Comparison of ENCODE assay signal across 1 cellular context in the genomic region with DNA sequence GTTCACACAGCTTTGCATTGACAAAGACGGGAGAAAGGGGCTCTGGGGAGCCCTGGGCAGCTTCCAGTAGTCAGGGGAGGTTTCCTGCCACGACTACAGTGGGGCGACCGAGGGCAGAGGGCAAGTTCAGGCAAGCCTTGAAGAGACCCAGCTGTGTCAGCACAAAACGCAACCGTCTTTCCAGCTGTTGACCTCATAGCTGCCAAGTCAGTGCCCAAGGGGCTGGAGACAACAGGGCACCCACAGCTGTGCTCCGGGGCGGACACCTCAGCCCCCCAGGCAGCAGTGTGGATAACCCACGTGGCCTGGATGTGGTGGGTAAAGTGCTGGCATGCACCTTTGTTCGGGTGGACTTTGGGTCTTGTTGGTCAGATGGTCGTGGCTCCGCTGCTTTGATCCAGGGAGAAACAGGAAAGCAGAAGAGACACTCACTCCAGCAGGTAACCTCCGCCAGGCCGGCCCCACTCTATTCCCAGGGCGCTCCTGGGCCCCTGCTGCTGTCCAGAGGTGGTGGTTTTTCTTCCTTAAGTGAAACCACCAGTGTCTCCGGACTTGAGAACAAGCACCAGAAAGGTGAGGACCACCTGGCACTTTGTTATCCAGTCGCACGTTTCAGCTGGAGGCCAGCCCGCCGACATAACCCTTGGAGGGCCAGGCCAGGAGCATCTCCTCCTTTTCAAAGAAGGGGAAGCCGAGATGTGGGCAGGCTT.
A peak's percentile ranks its signal among the peaks of the same experiment; 100 is the strongest.
TF ChIP-seq lines count a peak whose summit lies in the region.

No MANE protein-coding gene starts in this region.

TF ChIP-seq in HepG2, 621 proteins besides CTCF, POLR2A, EP300 and RAD21 (continued from another document and continues in another):
- TF ChIP-seq, protein P1, sequence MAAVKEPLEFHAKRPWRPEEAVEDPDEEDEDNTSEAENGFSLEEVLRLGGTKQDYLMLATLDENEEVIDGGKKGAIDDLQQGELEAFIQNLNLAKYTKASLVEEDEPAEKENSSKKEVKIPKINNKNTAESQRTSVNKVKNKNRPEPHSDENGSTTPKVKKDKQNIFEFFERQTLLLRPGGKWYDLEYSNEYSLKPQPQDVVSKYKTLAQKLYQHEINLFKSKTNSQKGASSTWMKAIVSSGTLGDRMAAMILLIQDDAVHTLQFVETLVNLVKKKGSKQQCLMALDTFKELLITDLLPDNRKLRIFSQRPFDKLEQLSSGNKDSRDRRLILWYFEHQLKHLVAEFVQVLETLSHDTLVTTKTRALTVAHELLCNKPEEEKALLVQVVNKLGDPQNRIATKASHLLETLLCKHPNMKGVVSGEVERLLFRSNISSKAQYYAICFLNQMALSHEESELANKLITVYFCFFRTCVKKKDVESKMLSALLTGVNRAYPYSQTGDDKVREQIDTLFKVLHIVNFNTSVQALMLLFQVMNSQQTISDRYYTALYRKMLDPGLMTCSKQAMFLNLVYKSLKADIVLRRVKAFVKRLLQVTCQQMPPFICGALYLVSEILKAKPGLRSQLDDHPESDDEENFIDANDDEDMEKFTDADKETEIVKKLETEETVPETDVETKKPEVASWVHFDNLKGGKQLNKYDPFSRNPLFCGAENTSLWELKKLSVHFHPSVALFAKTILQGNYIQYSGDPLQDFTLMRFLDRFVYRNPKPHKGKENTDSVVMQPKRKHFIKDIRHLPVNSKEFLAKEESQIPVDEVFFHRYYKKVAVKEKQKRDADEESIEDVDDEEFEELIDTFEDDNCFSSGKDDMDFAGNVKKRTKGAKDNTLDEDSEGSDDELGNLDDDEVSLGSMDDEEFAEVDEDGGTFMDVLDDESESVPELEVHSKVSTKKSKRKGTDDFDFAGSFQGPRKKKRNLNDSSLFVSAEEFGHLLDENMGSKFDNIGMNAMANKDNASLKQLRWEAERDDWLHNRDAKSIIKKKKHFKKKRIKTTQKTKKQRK (IDR thresholded peaks at IDR 0.05; ENCODE audit: low read length) = no peak
- TF ChIP-seq ZNF510 (CRISPR knock-in tag; IDR thresholded peaks at IDR 0.05; ENCODE audit: low read depth) (peak; percentile 98), THYN1 (CRISPR knock-in tag; IDR thresholded peaks at IDR 0.05; ENCODE audit: borderline replicate concordance, low read depth) (no peak), BHLHE40 (IDR thresholded peaks at IDR 0.05; ENCODE audit: low read length) (peak; percentile 50; the same call in 1 of the 2 replicates), KLF9 (CRISPR knock-in tag; IDR thresholded peaks at IDR 0.05; ENCODE audit: low read depth) (peak; percentile 29; the same call in 1 of the 2 replicates), ZNF3 (CRISPR knock-in tag; IDR thresholded peaks at IDR 0.05) (no peak), ZNF776 (CRISPR knock-in tag; IDR thresholded peaks at IDR 0.05) (peak; percentile 94), NR3C1 (CRISPR knock-in tag; IDR thresholded peaks at IDR 0.05) (no peak), SCMH1 (CRISPR knock-in tag; IDR thresholded peaks at IDR 0.05; ENCODE audit: borderline replicate concordance) (no peak), HHEX (CRISPR knock-in tag; IDR thresholded peaks at IDR 0.05) (no peak), MIER3 (CRISPR knock-in tag; IDR thresholded peaks at IDR 0.05; ENCODE audit: borderline replicate concordance) (peak; percentile 82; the same call in 1 of the 2 replicates), MED13 (CRISPR knock-in tag; IDR thresholded peaks at IDR 0.05) (no peak), ARNT2 (CRISPR knock-in tag; IDR thresholded peaks at IDR 0.05; ENCODE audit: low read depth) (peak; percentile 79), ATM (IDR thresholded peaks at IDR 0.05; ENCODE audit: borderline replicate concordance) (no peak), ZNF670 (CRISPR knock-in tag; IDR thresholded peaks at IDR 0.05; ENCODE audit: borderline replicate concordance) (peak; percentile 27; the same call in 1 of the 2 replicates), ZKSCAN5 (CRISPR knock-in tag; IDR thresholded peaks at IDR 0.05) (peak; percentile 15; the same call in 1 of the 2 replicates), ZNF234 (CRISPR knock-in tag; conservative IDR thresholded peaks at IDR 0.05) (no peak), AGO2 (optimal IDR thresholded peaks at IDR 0.05; ENCODE audit: low read depth, low read length) (no peak), CENPT (CRISPR knock-in tag; IDR thresholded peaks at IDR 0.05; ENCODE audit: low read depth) (peak; percentile 82; the same call in 1 of the 2 replicates), ZNF160 (CRISPR knock-in tag; IDR thresholded peaks at IDR 0.05) (peak; percentile 89; the same call in 1 of the 2 replicates), ZNF225 (CRISPR knock-in tag; IDR thresholded peaks at IDR 0.05) (peak; percentile 85), ZKSCAN1 (IDR thresholded peaks at IDR 0.05; ENCODE audit: low read length) (no peak), MZF1 (CRISPR knock-in tag; IDR thresholded peaks at IDR 0.05; ENCODE audit: borderline replicate concordance) (peak; percentile 93), SNRNP70 (IDR thresholded peaks at IDR 0.05; ENCODE audit: low read depth, low read length) (no peak), ZFP1 (CRISPR knock-in tag; IDR thresholded peaks at IDR 0.05) (no peak), ZNF703 (CRISPR knock-in tag; IDR thresholded peaks at IDR 0.05; ENCODE audit: borderline replicate concordance) (0 out of 2 replicates have a peak, but pooled peaks have one; percentile 76)
- TF ChIP-seq, protein P2, sequence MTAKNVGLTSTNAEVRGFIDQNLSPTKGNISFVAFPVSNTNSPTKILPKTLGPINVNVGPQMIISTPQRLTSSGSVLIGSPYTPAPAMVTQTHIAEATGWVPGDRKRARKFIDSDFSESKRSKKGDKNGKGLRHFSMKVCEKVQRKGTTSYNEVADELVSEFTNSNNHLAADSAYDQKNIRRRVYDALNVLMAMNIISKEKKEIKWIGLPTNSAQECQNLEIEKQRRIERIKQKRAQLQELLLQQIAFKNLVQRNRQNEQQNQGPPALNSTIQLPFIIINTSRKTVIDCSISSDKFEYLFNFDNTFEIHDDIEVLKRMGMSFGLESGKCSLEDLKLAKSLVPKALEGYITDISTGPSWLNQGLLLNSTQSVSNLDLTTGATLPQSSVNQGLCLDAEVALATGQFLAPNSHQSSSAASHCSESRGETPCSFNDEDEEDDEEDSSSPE (CRISPR knock-in tag; IDR thresholded peaks at IDR 0.05) = peak; percentile 80
- TF ChIP-seq, protein P3, sequence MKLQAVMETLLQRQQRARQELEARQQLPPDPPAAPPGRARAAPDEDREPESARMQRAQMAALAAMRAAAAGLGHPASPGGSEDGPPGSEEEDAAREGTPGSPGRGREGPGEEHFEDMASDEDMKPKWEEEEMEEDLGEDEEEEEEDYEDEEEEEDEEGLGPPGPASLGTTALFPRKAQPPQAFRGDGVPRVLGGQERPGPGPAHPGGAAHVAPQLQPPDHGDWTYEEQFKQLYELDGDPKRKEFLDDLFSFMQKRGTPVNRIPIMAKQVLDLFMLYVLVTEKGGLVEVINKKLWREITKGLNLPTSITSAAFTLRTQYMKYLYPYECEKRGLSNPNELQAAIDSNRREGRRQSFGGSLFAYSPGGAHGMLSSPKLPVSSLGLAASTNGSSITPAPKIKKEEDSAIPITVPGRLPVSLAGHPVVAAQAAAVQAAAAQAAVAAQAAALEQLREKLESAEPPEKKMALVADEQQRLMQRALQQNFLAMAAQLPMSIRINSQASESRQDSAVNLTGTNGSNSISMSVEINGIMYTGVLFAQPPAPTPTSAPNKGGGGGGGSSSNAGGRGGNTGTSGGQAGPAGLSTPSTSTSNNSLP (IDR thresholded peaks at IDR 0.05; ENCODE audit: low read depth, low read length) = no peak
- TF ChIP-seq, protein P4, sequence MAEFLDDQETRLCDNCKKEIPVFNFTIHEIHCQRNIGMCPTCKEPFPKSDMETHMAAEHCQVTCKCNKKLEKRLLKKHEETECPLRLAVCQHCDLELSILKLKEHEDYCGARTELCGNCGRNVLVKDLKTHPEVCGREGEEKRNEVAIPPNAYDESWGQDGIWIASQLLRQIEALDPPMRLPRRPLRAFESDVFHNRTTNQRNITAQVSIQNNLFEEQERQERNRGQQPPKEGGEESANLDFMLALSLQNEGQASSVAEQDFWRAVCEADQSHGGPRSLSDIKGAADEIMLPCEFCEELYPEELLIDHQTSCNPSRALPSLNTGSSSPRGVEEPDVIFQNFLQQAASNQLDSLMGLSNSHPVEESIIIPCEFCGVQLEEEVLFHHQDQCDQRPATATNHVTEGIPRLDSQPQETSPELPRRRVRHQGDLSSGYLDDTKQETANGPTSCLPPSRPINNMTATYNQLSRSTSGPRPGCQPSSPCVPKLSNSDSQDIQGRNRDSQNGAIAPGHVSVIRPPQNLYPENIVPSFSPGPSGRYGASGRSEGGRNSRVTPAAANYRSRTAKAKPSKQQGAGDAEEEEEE (CRISPR knock-in tag; IDR thresholded peaks at IDR 0.05; ENCODE audit: borderline replicate concordance) = peak; percentile 91
- TF ChIP-seq, protein P5, sequence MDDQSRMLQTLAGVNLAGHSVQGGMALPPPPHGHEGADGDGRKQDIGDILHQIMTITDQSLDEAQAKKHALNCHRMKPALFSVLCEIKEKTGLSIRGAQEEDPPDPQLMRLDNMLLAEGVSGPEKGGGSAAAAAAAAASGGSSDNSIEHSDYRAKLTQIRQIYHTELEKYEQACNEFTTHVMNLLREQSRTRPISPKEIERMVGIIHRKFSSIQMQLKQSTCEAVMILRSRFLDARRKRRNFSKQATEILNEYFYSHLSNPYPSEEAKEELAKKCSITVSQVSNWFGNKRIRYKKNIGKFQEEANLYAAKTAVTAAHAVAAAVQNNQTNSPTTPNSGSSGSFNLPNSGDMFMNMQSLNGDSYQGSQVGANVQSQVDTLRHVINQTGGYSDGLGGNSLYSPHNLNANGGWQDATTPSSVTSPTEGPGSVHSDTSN (CRISPR knock-in tag; IDR thresholded peaks at IDR 0.05; ENCODE audit: borderline replicate concordance) = no peak
- TF ChIP-seq, protein P6, sequence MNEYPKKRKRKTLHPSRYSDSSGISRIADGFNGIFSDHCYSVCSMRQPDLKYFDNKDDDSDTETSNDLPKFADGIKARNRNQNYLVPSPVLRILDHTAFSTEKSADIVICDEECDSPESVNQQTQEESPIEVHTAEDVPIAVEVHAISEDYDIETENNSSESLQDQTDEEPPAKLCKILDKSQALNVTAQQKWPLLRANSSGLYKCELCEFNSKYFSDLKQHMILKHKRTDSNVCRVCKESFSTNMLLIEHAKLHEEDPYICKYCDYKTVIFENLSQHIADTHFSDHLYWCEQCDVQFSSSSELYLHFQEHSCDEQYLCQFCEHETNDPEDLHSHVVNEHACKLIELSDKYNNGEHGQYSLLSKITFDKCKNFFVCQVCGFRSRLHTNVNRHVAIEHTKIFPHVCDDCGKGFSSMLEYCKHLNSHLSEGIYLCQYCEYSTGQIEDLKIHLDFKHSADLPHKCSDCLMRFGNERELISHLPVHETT (CRISPR knock-in tag; conservative IDR thresholded peaks at IDR 0.05) = peak; percentile 85; the same call in 1 of the 2 replicates
- TF ChIP-seq, protein P7, sequence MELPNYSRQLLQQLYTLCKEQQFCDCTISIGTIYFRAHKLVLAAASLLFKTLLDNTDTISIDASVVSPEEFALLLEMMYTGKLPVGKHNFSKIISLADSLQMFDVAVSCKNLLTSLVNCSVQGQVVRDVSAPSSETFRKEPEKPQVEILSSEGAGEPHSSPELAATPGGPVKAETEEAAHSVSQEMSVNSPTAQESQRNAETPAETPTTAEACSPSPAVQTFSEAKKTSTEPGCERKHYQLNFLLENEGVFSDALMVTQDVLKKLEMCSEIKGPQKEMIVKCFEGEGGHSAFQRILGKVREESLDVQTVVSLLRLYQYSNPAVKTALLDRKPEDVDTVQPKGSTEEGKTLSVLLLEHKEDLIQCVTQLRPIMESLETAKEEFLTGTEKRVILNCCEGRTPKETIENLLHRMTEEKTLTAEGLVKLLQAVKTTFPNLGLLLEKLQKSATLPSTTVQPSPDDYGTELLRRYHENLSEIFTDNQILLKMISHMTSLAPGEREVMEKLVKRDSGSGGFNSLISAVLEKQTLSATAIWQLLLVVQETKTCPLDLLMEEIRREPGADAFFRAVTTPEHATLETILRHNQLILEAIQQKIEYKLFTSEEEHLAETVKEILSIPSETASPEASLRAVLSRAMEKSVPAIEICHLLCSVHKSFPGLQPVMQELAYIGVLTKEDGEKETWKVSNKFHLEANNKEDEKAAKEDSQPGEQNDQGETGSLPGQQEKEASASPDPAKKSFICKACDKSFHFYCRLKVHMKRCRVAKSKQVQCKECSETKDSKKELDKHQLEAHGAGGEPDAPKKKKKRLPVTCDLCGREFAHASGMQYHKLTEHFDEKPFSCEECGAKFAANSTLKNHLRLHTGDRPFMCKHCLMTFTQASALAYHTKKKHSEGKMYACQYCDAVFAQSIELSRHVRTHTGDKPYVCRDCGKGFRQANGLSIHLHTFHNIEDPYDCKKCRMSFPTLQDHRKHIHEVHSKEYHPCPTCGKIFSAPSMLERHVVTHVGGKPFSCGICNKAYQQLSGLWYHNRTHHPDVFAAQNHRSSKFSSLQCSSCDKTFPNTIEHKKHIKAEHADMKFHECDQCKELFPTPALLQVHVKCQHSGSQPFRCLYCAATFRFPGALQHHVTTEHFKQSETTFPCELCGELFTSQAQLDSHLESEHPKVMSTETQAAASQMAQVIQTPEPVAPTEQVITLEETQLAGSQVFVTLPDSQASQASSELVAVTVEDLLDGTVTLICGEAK (IDR thresholded peaks at IDR 0.05) = no peak
- TF ChIP-seq, protein P7 (CRISPR knock-in tag; IDR thresholded peaks at IDR 0.05) = peak; percentile 91
- TF ChIP-seq, protein P8, sequence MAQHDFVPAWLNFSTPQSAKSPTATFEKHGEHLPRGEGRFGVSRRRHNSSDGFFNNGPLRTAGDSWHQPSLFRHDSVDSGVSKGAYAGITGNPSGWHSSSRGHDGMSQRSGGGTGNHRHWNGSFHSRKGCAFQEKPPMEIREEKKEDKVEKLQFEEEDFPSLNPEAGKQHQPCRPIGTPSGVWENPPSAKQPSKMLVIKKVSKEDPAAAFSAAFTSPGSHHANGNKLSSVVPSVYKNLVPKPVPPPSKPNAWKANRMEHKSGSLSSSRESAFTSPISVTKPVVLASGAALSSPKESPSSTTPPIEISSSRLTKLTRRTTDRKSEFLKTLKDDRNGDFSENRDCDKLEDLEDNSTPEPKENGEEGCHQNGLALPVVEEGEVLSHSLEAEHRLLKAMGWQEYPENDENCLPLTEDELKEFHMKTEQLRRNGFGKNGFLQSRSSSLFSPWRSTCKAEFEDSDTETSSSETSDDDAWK (CRISPR knock-in tag; IDR thresholded peaks at IDR 0.05) = no peak
